Comparison of ENCODE assay signal across 9 cellular contexts in genomic region chr2:40085786-40086185, GRCh38.
"Had no signal": no experiment of that assay in that cellular context is flagged by ENCODE, and none has a peak within 500 bp of the region (broad histone marks: within the 10 kb centered on the region; RNA-seq: fewer than 3 reads in every experiment).

No MANE protein-coding gene starts in this region.

- H3K9ac ChIP-seq: GM23248 had no signal

- H3K4me1 Mint-ChIP-seq: GM23338, H9 had no signal

- ATAC-seq: GM23338, HCT116 had no signal

- H3K27ac ChIP-seq: GM23248 had no signal

- H3K36me3 ChIP-seq: HAP-1 had no signal

- H3K9me3 Mint-ChIP-seq: HFFc6 had no signal

- DNase-seq: GM23248, GOT3, H7, H9, HCEC 1CT, HFFc6 had no signal

- H3K4me1 ChIP-seq: HAP-1 had no signal

- H2AFZ ChIP-seq: GM23248, GM23338 had no signal

- H3K27ac Mint-ChIP-seq: GM23338, H9 had no signal

- H3K4me2 ChIP-seq: GM23338 had no signal

- H3K9me3 ChIP-seq: HAP-1 had no signal

- H3K4me3 ChIP-seq: GM23248, GM23338, HAP-1 had no signal

- H3K4me3 Mint-ChIP-seq: GM23338, H9, HFFc6 had no signal
